ENCODE assay signal across 12 cellular contexts in the genomic region with DNA sequence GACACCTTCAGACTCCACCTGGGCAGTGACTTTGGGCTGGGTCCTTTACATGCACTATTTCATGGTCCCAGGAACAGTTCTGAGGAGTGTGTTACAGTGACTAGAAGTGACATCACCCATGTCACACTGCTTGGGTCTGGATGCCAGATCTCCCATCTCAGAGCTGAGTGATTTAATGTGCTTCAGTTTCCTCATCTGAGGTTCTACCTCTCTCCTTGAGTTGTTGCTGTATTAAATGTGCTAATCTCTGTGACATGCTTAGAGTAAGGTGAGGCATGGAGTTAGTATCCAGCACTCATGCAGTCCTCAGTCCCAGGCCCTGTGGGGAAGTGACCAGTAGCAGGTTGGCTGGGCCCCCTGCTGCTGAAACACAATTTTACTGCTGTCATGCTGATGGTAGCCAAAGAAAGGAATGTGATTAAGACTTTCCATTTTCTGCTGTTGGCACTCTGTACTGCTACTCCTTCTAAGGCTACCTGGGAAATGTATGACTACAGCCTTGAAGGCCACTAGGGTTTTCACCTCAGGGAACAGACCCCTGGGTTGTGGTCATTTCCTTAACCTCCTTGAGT.
A peak's percentile ranks its signal among the peaks of the same experiment; 100 is the strongest.
DNase-seq lines count a peak whose midpoint lies in the region; ATAC-seq lines count a peak whose summit lies in the region.
"Had no signal": no experiment of that assay in that cellular context is flagged by ENCODE, and none has a peak within 500 bp of the region (broad histone marks: within the 10 kb centered on the region; RNA-seq: fewer than 3 reads in every experiment).

No MANE protein-coding gene starts in this region.

- H3K4me1 ChIP-seq in Karpas-422 (ENCODE audit: low read length): peaks cover 5% of the 10 kb centered on the region; the same call in 1 of the 2 replicates

- H3K36me3 Mint-ChIP-seq in activated CD4-positive, alpha-beta T cell treated with anti-CD3 and anti-CD28 coated beads, Interleukin-2, amount 10 ng/mL, durations not matched to agents 7 days and 5 days (ENCODE audit: low read depth): no peaks in the 10 kb centered on the region
- H3K36me3 Mint-ChIP-seq in T-helper 1 cell treated with Interleukin-12 subunit alpha and Interleukin-12 subunit beta and Interleukin-4 antibody, amounts not matched to agents 30 μg/mL and 1 μg/mL, for 36 hours (ENCODE audit: low read depth): peaks cover 3% of the 10 kb centered on the region
- H3K36me3 Mint-ChIP-seq in natural killer cell treated with Interleukin-12 subunit alpha and Interleukin-12 subunit beta and Interleukin-15 and Interleukin-18, amount 100 ng/mL, for 72 hours: no peaks in the 10 kb centered on the region

- CTCF ChIA-PET in activated CD4-positive, alpha-beta T cell treated with anti-CD3 and anti-CD28 coated beads, Interleukin-2, amount 10 ng/mL, durations not matched to agents 7 days and 5 days (lab: Charles Lee): interaction anchor here (1.0 to 1.6 kb wide), 2 partner anchors 12 to 25 kb away, joined by 3 to 4 read pairs; no protein-coding TSS in a partner anchor

- no peak overlapping the region for H3K27ac ChIP-seq in Karpas-422 (ENCODE audit: low read length)

- peak overlapping the region; percentile 86 for H3K27ac Mint-ChIP-seq in activated CD4-positive, alpha-beta T cell treated with anti-CD3 and anti-CD28 coated beads, Interleukin-2, amount 10 ng/mL, durations not matched to agents 7 days and 5 days
- peak overlapping the region; percentile 91 for H3K27ac Mint-ChIP-seq in T-helper 1 cell treated with Interleukin-12 subunit alpha and Interleukin-12 subunit beta and Interleukin-4 antibody, amounts not matched to agents 30 μg/mL and 1 μg/mL, for 36 hours
- peak overlapping the region; percentile 52 to 90 for H3K27ac Mint-ChIP-seq in natural killer cell treated with Interleukin-12 subunit alpha and Interleukin-12 subunit beta and Interleukin-15 and Interleukin-18, amount 100 ng/mL, for 72 hours

- H3K4me1 Mint-ChIP-seq in activated CD4-positive, alpha-beta T cell treated with anti-CD3 and anti-CD28 coated beads, Interleukin-2, amount 10 ng/mL, durations not matched to agents 7 days and 5 days: peaks cover 17% of the 10 kb centered on the region
- H3K4me1 Mint-ChIP-seq in T-helper 1 cell treated with Interleukin-12 subunit alpha and Interleukin-12 subunit beta and Interleukin-4 antibody, amounts not matched to agents 30 μg/mL and 1 μg/mL, for 36 hours (ENCODE audit: low read depth): peaks cover 22% of the 10 kb centered on the region
- peaks cover 8 to 16% of the 10 kb centered on the region in 2 donors for H3K4me1 Mint-ChIP-seq in natural killer cell treated with Interleukin-12 subunit alpha and Interleukin-12 subunit beta and Interleukin-15 and Interleukin-18, amount 100 ng/mL, for 72 hours (ENCODE audit: low read depth in 2 of 2)

- H3K4me3 Mint-ChIP-seq in activated CD4-positive, alpha-beta T cell treated with anti-CD3 and anti-CD28 coated beads, Interleukin-2, amount 10 ng/mL, durations not matched to agents 7 days and 5 days: no peak overlapping the region
- H3K4me3 Mint-ChIP-seq in T-helper 1 cell treated with Interleukin-12 subunit alpha and Interleukin-12 subunit beta and Interleukin-4 antibody, amounts not matched to agents 30 μg/mL and 1 μg/mL, for 36 hours: no peak overlapping the region
- H3K4me3 Mint-ChIP-seq in natural killer cell treated with Interleukin-12 subunit alpha and Interleukin-12 subunit beta and Interleukin-15 and Interleukin-18, amount 100 ng/mL, for 72 hours: peak overlapping the region; percentile 78
- H3K4me3 Mint-ChIP-seq: nephron had no signal

- POLR2A ChIA-PET in activated CD4-positive, alpha-beta T cell treated with anti-CD3 and anti-CD28 coated beads, Interleukin-2, amount 10 ng/mL, durations not matched to agents 7 days and 5 days (lab: Charles Lee): no interaction called here

- no peak overlapping the region for H3K4me2 ChIP-seq in Karpas-422 (ENCODE audit: low read depth, low read length, poor library complexity, severe bottlenecking)

- no peaks in the 10 kb centered on the region for H3K27me3 ChIP-seq in Karpas-422 (ENCODE audit: low read length)

- ATAC-seq in HG02571 (IDR thresholded peaks at IDR 0.05; ENCODE audit: unreplicated experiment): peak; percentile 22
- peak in 1 of 2 donors; percentile 11 for ATAC-seq in natural killer cell treated with Interleukin-12 subunit alpha and Interleukin-12 subunit beta and Interleukin-15 and Interleukin-18, amount 100 ng/mL, for 72 hours

- peaks cover 5% of the 10 kb centered on the region for H3K9me3 Mint-ChIP-seq in activated CD4-positive, alpha-beta T cell treated with anti-CD3 and anti-CD28 coated beads, Interleukin-2, amount 10 ng/mL, durations not matched to agents 7 days and 5 days
- peaks cover 12% of the 10 kb centered on the region for H3K9me3 Mint-ChIP-seq in T-helper 1 cell treated with Interleukin-12 subunit alpha and Interleukin-12 subunit beta and Interleukin-4 antibody, amounts not matched to agents 30 μg/mL and 1 μg/mL, for 36 hours
- H3K9me3 Mint-ChIP-seq in natural killer cell treated with Interleukin-12 subunit alpha and Interleukin-12 subunit beta and Interleukin-15 and Interleukin-18, amount 100 ng/mL, for 72 hours: no peaks in the 10 kb centered on the region

- no peaks in the 10 kb centered on the region for H4K20me1 ChIP-seq in Karpas-422 (ENCODE audit: insufficient read depth, low read depth, low read length)

- no peak overlapping the region for H3K4me3 ChIP-seq in Karpas-422 (ENCODE audit: low read length)

- H3K9me2 ChIP-seq in Karpas-422 (replicated peaks; ENCODE audit: insufficient read depth, low read length): no peaks in the 10 kb centered on the region

- DNase-seq in activated CD4-positive, alpha-beta T cell treated with anti-CD3 and anti-CD28 coated beads, Interleukin-2, amount 10 ng/mL, durations not matched to agents 7 days and 5 days: no peak
- DNase-seq in activated CD4-positive, alpha-beta T cell treated with anti-CD3 and anti-CD28 coated beads, Interleukin-2, amount 50 U/mL, for 1 hour: no peak
- DNase-seq in natural killer cell treated with Interleukin-12 subunit alpha and Interleukin-12 subunit beta and Interleukin-15 and Interleukin-18, amount 100 ng/mL, for 72 hours (ENCODE audit: low spot score): no peak
- DNase-seq in DMS153 treated with DMSO at 0.1 percent for 48 hours (lab: John Stamatoyannopoulos, UW; ENCODE audit: unreplicated experiment) (no peak), AG08396 (ENCODE audit: low spot score) (no peak), Karpas-422 (no peak)
- DNase-seq: hippocampal formation; NCI-H1092 treated with DMSO at 0.1 percent for 48 hours; stimulated activated CD4-positive, alpha-beta T cell treated with anti-CD3 and anti-CD28 coated beads, Interleukin-4, amount 100 ng/mL, for 4 hours had no signal

- no peaks in the 10 kb centered on the region for H3K79me2 ChIP-seq in Karpas-422 (ENCODE audit: low read length)

- no peaks in the 10 kb centered on the region for H3K36me3 ChIP-seq in Karpas-422 (ENCODE audit: insufficient read depth, low read length)

- no peak overlapping the region for H2AFZ ChIP-seq in Karpas-422 (ENCODE audit: low read length)

- H3K9me3 ChIP-seq in Karpas-422 (ENCODE audit: low read length): no peaks in the 10 kb centered on the region

- no peak overlapping the region for H3K9ac ChIP-seq in Karpas-422 (ENCODE audit: low read length)

- no peaks in the 10 kb centered on the region for H3K27me3 Mint-ChIP-seq in activated CD4-positive, alpha-beta T cell treated with anti-CD3 and anti-CD28 coated beads, Interleukin-2, amount 10 ng/mL, durations not matched to agents 7 days and 5 days
- H3K27me3 Mint-ChIP-seq in T-helper 1 cell treated with Interleukin-12 subunit alpha and Interleukin-12 subunit beta and Interleukin-4 antibody, amounts not matched to agents 30 μg/mL and 1 μg/mL, for 36 hours (ENCODE audit: low read depth): no peaks in the 10 kb centered on the region
- H3K27me3 Mint-ChIP-seq in natural killer cell treated with Interleukin-12 subunit alpha and Interleukin-12 subunit beta and Interleukin-15 and Interleukin-18, amount 100 ng/mL, for 72 hours: peaks cover 0 to 22% of the 10 kb centered on the region in 2 donors
